ENCODE assay signal across 12 cellular contexts in genomic region chr12:122116707-122117535, GRCh38. TPM values are rescaled to one million over a fixed set of nuclear protein-coding genes. Genes with fewer than 3 reads are reported as not detected.
DNase-seq lines count a peak whose midpoint lies in the region; ATAC-seq and TF ChIP-seq lines count a peak whose summit lies in the region.
"Had no signal": no experiment of that assay in that cellular context is flagged by ENCODE, and none has a peak within 500 bp of the region (broad histone marks: within the 10 kb centered on the region; RNA-seq: fewer than 3 reads in every experiment).

No MANE protein-coding gene starts in this region.

- DNase-seq in activated effector memory CD4-positive, alpha-beta T cell treated with anti-CD3 and anti-CD28 coated beads, Interleukin-2, amount 50 U/mL, for 16 hours: peak; percentile 46
- DNase-seq in activated effector memory CD4-positive, alpha-beta T cell treated with Interleukin-2 at 50 U/mL for 16 hours: no peak
- DNase-seq in colonic mucosa (peak; percentile 81), medulla oblongata (ENCODE audit: extremely low spot score) (peak; percentile 94), upper lobe of right lung (no peak), GM03348 (ENCODE audit: low spot score) (no peak)
- DNase-seq: GOT3, SW 1271 had no signal

- no peaks in the 10 kb centered on the region for H3K9me3 ChIP-seq in colonic mucosa
- no peaks in the 10 kb centered on the region for H3K9me3 ChIP-seq in upper lobe of right lung
- H3K9me3 ChIP-seq: neutrophil had no signal

- no peaks in the 10 kb centered on the region for H3K27me3 ChIP-seq in colonic mucosa
- H3K27me3 ChIP-seq in upper lobe of right lung: no peaks in the 10 kb centered on the region
- H3K27me3 ChIP-seq: neutrophil had no signal

- H3K4me1 ChIP-seq in colonic mucosa (peaks cover 8% of the 10 kb centered on the region), upper lobe of right lung (peaks cover 3% of the 10 kb centered on the region)

- H3K36me3 ChIP-seq in colonic mucosa: no peaks in the 10 kb centered on the region
- H3K36me3 ChIP-seq in upper lobe of right lung: peaks cover 9% of the 10 kb centered on the region

- ATAC-seq in upper lobe of right lung: peak; percentile 62
- ATAC-seq in GM21723 (IDR thresholded peaks at IDR 0.05; ENCODE audit: unreplicated experiment): no peak
- ATAC-seq in HG02981 (IDR thresholded peaks at IDR 0.05; ENCODE audit: unreplicated experiment): no peak
- ATAC-seq: GM12878 had no signal

- H3K9ac ChIP-seq in colonic mucosa (ENCODE audit: low read depth in 2 of 2, low read length in 2 of 2): peak overlapping the region in 1 of 2 donors; percentile 77

- H3K4me3 ChIP-seq in colonic mucosa: no peak overlapping the region
- no peak overlapping the region for H3K4me3 ChIP-seq in upper lobe of right lung
- H3K4me3 ChIP-seq: GM12878 had no signal

- TF ChIP-seq CTCF in colonic mucosa (IDR thresholded peaks at IDR 0.05) (no peak), upper lobe of right lung (IDR thresholded peaks at IDR 0.05) (no peak)

- intact Hi-C loops in colonic mucosa (cut with DNase I) (loop anchor here (5.0 kb wide), 1 partner anchor 35 kb away; no protein-coding TSS in a partner anchor), upper lobe of right lung (cut with DNase I) (no loop called here)

- H3K27ac ChIP-seq in colonic mucosa: peak overlapping the region; percentile 84
- H3K27ac ChIP-seq in upper lobe of right lung: no peak overlapping the region
- H3K27ac ChIP-seq: neutrophil had no signal

RNA-seq across cellular contexts. Expression of gene MLXIP, which starts 38.4 kb away (rescaled TPM):
- 100 to 1,000 TPM; 158 to 201 TPM for total RNA-seq in colonic mucosa
- total RNA-seq in upper lobe of right lung: 57.4 TPM

RNA-seq across cellular contexts. Expression of gene IL31, which starts 57.1 kb away (rescaled TPM):
- not detected for total RNA-seq in colonic mucosa
- not detected for total RNA-seq in upper lobe of right lung
- total RNA-seq: GM12878 had no signal

Comparison
In these comparisons a context has a peak if more than half of its experiments do, and no peak if none do; other contexts are left out.
1. DNase-seq: peak in activated effector memory CD4-positive, alpha-beta T cell treated with anti-CD3 and anti-CD28 coated beads, Interleukin-2, amount 50 U/mL, for 16 hours (single experiment), colonic mucosa (single experiment) and medulla oblongata (single experiment); none in activated effector memory CD4-positive, alpha-beta T cell treated with Interleukin-2 at 50 U/mL for 16 hours (single experiment), upper lobe of right lung (single experiment) and GM03348 (single experiment).